Comparison of ENCODE assay signal across 1 cellular context in genomic region chr16:88649924-88650748, GRCh38.
TF ChIP-seq lines count a peak whose summit lies in the region.

No MANE protein-coding gene starts in this region.

TF ChIP-seq in HepG2, 621 proteins besides CTCF, POLR2A, EP300 and RAD21 (continued from another document and continues in another):
- no peak for TF ChIP-seq HNF1A (IDR thresholded peaks at IDR 0.05; ENCODE audit: low read depth)
- peak; percentile 32; the same call in 1 of the 2 replicates for TF ChIP-seq HNF1A (CRISPR knock-in tag; IDR thresholded peaks at IDR 0.05; ENCODE audit: borderline replicate concordance)
- no peak for TF ChIP-seq RXRB (CRISPR knock-in tag; IDR thresholded peaks at IDR 0.05; ENCODE audit: borderline replicate concordance)
- TF ChIP-seq ZNF44 (CRISPR knock-in tag; IDR thresholded peaks at IDR 0.05) = no peak
- TF ChIP-seq FOXK1 (CRISPR knock-in tag; IDR thresholded peaks at IDR 0.05; ENCODE audit: borderline replicate concordance, low read depth) = no peak; the same call in 1 of the 2 replicates
- TF ChIP-seq KLF11 (CRISPR knock-in tag; IDR thresholded peaks at IDR 0.05) = no peak
- peak; percentile 69; the same call in 1 of the 2 replicates for TF ChIP-seq ZNF780A (CRISPR knock-in tag; IDR thresholded peaks at IDR 0.05)
- TF ChIP-seq ZNF782 (CRISPR knock-in tag; IDR thresholded peaks at IDR 0.05; ENCODE audit: borderline replicate concordance) = 0 out of 2 replicates have a peak, but pooled peaks have one; percentile 59
- TF ChIP-seq GZF1 (CRISPR knock-in tag; IDR thresholded peaks at IDR 0.05) = no peak
- TF ChIP-seq CERS6 (CRISPR knock-in tag; IDR thresholded peaks at IDR 0.05) = no peak
- no peak for TF ChIP-seq FOXA1 (IDR thresholded peaks at IDR 0.05)
- TF ChIP-seq FOXA1 (CRISPR knock-in tag; IDR thresholded peaks at IDR 0.05) = no peak
- peak; percentile 72 for TF ChIP-seq HNF1B (CRISPR knock-in tag; IDR thresholded peaks at IDR 0.05)
- TF ChIP-seq ZNF264 (CRISPR knock-in tag; IDR thresholded peaks at IDR 0.05) = no peak
- 0 out of 2 replicates have a peak, but pooled peaks have one; percentile 13 for TF ChIP-seq TOPORS (CRISPR knock-in tag; IDR thresholded peaks at IDR 0.05)
- peak; percentile 52; the same call in 1 of the 2 replicates for TF ChIP-seq ELF1 (CRISPR knock-in tag; IDR thresholded peaks at IDR 0.05)
- TF ChIP-seq RBAK (CRISPR knock-in tag; IDR thresholded peaks at IDR 0.05) = no peak
- TF ChIP-seq PTBP1 (IDR thresholded peaks at IDR 0.05; ENCODE audit: low read depth, low read length, poor library complexity, severe bottlenecking) = peak; percentile 60
- TF ChIP-seq ZBTB43 (CRISPR knock-in tag; conservative IDR thresholded peaks at IDR 0.05) = no peak
- peak; percentile 28; the same call in 1 of the 2 replicates for TF ChIP-seq ZNF235 (CRISPR knock-in tag; IDR thresholded peaks at IDR 0.05; ENCODE audit: borderline replicate concordance)
- no peak for TF ChIP-seq WIZ (CRISPR knock-in tag; IDR thresholded peaks at IDR 0.05)
- no peak for TF ChIP-seq SRF (IDR thresholded peaks at IDR 0.05; ENCODE audit: low read depth, low read length)
- TF ChIP-seq ARID3A (IDR thresholded peaks at IDR 0.05; ENCODE audit: low read depth, low read length) = no peak
- no peak; the same call in 1 of the 2 replicates for TF ChIP-seq ZNF281 (CRISPR knock-in tag; IDR thresholded peaks at IDR 0.05; ENCODE audit: borderline replicate concordance)
- no peak for TF ChIP-seq ZNF678 (CRISPR knock-in tag; IDR thresholded peaks at IDR 0.05)
- no peak for TF ChIP-seq PRMT3 (CRISPR knock-in tag; IDR thresholded peaks at IDR 0.05; ENCODE audit: borderline replicate concordance, low read depth)
- TF ChIP-seq ZSCAN5A (CRISPR knock-in tag; IDR thresholded peaks at IDR 0.05; ENCODE audit: borderline replicate concordance) = no peak
- no peak for TF ChIP-seq ZNF839 (CRISPR knock-in tag; IDR thresholded peaks at IDR 0.05; ENCODE audit: borderline replicate concordance)
- peak; percentile 13; the same call in 1 of the 2 replicates for TF ChIP-seq ZMYM4 (CRISPR knock-in tag; IDR thresholded peaks at IDR 0.05)
- no peak for TF ChIP-seq SRSF4 (IDR thresholded peaks at IDR 0.05; ENCODE audit: low read depth, low read length, poor library complexity, severe bottlenecking)
- no peak for TF ChIP-seq FOXM1 (CRISPR knock-in tag; IDR thresholded peaks at IDR 0.05)
- TF ChIP-seq ETS1 (CRISPR knock-in tag; IDR thresholded peaks at IDR 0.05) = no peak
- TF ChIP-seq TCF7L2 (IDR thresholded peaks at IDR 0.05; ENCODE audit: low read depth, low read length) = no peak
- 0 out of 2 replicates have a peak, but pooled peaks have one; percentile 8 for TF ChIP-seq TAF1 (CRISPR knock-in tag; IDR thresholded peaks at IDR 0.05)
- no peak for TF ChIP-seq ISX (CRISPR knock-in tag; conservative IDR thresholded peaks at IDR 0.05)
- no peak for TF ChIP-seq ZNF546 (CRISPR knock-in tag; conservative IDR thresholded peaks at IDR 0.05)
- TF ChIP-seq ZNF253 (CRISPR knock-in tag; IDR thresholded peaks at IDR 0.05; ENCODE audit: borderline replicate concordance) = 0 out of 2 replicates have a peak, but pooled peaks have one; percentile 23
- TF ChIP-seq ZBTB7A (CRISPR knock-in tag; IDR thresholded peaks at IDR 0.05) = peak; percentile 67; the same call in 1 of the 2 replicates
- TF ChIP-seq PRPF4 (IDR thresholded peaks at IDR 0.05; ENCODE audit: low read depth, low read length, poor library complexity, severe bottlenecking) = no peak
- no peak for TF ChIP-seq AHR (CRISPR knock-in tag; IDR thresholded peaks at IDR 0.05)
- TF ChIP-seq NKX3-1 (CRISPR knock-in tag; IDR thresholded peaks at IDR 0.05) = no peak; the same call in none of the 2 replicates
- no peak for TF ChIP-seq DDIT3 (CRISPR knock-in tag; IDR thresholded peaks at IDR 0.05)
- peak; percentile 84 for TF ChIP-seq GTF3A (CRISPR knock-in tag; conservative IDR thresholded peaks at IDR 0.05)
- TF ChIP-seq SCMH1 (CRISPR knock-in tag; IDR thresholded peaks at IDR 0.05; ENCODE audit: borderline replicate concordance) = no peak
- no peak; the same call in 1 of the 2 replicates for TF ChIP-seq SP2 (CRISPR knock-in tag; IDR thresholded peaks at IDR 0.05)
- peak; percentile 23 for TF ChIP-seq XRCC5 (optimal IDR thresholded peaks at IDR 0.05; ENCODE audit: low read length)
- no peak for TF ChIP-seq PPARG (CRISPR knock-in tag; conservative IDR thresholded peaks at IDR 0.05)
- peak; percentile 85 for TF ChIP-seq ZNF543 (CRISPR knock-in tag; IDR thresholded peaks at IDR 0.05)
- no peak for TF ChIP-seq ZNF12 (CRISPR knock-in tag; IDR thresholded peaks at IDR 0.05)
- no peak for TF ChIP-seq ZNF563 (CRISPR knock-in tag; IDR thresholded peaks at IDR 0.05)
- TF ChIP-seq PBX2 (CRISPR knock-in tag; IDR thresholded peaks at IDR 0.05) = no peak
- 0 out of 2 replicates have a peak, but pooled peaks have one; percentile 14 for TF ChIP-seq CHCHD3 (CRISPR knock-in tag; IDR thresholded peaks at IDR 0.05)
- TF ChIP-seq TMF1 (CRISPR knock-in tag; IDR thresholded peaks at IDR 0.05; ENCODE audit: low read depth) = no peak
